In genomic region chr15:73685981-73686380, GRCh38 we compare ENCODE assay signal across 11 cellular contexts. TPM values are rescaled to one million over a fixed set of nuclear protein-coding genes. Genes with fewer than 3 reads are reported as not detected.
DNase-seq lines count a peak whose midpoint lies in the region; ATAC-seq, FAIRE-seq and TF ChIP-seq lines count a peak whose summit lies in the region.
"Had no signal": no experiment of that assay in that cellular context is flagged by ENCODE, and none has a peak within 500 bp of the region (broad histone marks: within the 10 kb centered on the region; RNA-seq: fewer than 3 reads in every experiment).

No MANE protein-coding gene starts in this region.

- H3K4me2 ChIP-seq in HepG2 (ENCODE audit: low read depth, low read length) = peak overlapping the region; percentile 82

- H3K9ac ChIP-seq in HepG2 (ENCODE audit: insufficient read depth, low read depth, low read length) = peak overlapping the region; percentile 7; the same call in 1 of the 2 replicates

- H3K4me3 Mint-ChIP-seq in mesothelial cell of epicardium = peak overlapping the region; percentile 85

- peaks cover 66% of the 10 kb centered on the region for H3K4me1 ChIP-seq in HepG2 (ENCODE audit: insufficient read depth, low read length)
- peaks cover 0 to 7% (median 0%) of the 10 kb centered on the region in 4 donors for H3K4me1 ChIP-seq in right lobe of liver
- H3K4me1 ChIP-seq in ectodermal cell (ENCODE audit: control insufficient read depth, insufficient read depth, low read length) = peaks cover 23% of the 10 kb centered on the region

- peak overlapping the region in 2 of 3 experiments; percentile 92 to 97; a peak in 3 of 6 replicates for H3K4me3 ChIP-seq in HepG2 (replicated peaks in 1 of 3; ENCODE audit: insufficient read depth in 1 of 3, low read depth in 2 of 3, low read length in 3 of 3)
- no peak overlapping the region for H3K4me3 ChIP-seq in right lobe of liver
- H3K4me3 ChIP-seq in ectodermal cell (ENCODE audit: insufficient read depth, low read depth, low read length) = peak overlapping the region; percentile 73

- H3K36me3 Mint-ChIP-seq in mesothelial cell of epicardium = no peaks in the 10 kb centered on the region

- H3K9me3 Mint-ChIP-seq in mesothelial cell of epicardium = no peaks in the 10 kb centered on the region

- 72% methylated on average over 4 of the region's 6 CpGs for WGBS in HepG2 (ENCODE audit: low lambda C conversion rate)
- WGBS in right lobe of liver (ENCODE audit: insufficient coverage, low coverage, low lambda C conversion rate, missing lambda C conversion rate) = 100% methylated on average over 3 of the region's 6 CpGs
- WGBS in ectodermal cell, 2 experiments = 79 to 85% methylated on average over 6 of the region's 6 CpGs

- no peak for ATAC-seq in HepG2
- no peak for ATAC-seq in right lobe of liver
- no peak for ATAC-seq in GM19328 (IDR thresholded peaks at IDR 0.05; ENCODE audit: unreplicated experiment)

- H3K27me3 Mint-ChIP-seq in mesothelial cell of epicardium (ENCODE audit: low read depth) = no peaks in the 10 kb centered on the region

- TF ChIP-seq POLR2A in HepG2 (IDR thresholded peaks at IDR 0.05; ENCODE audit: insufficient read depth in 1 of 2, low read depth in 2 of 2, low read length in 2 of 2) (no peak), right lobe of liver (IDR thresholded peaks at IDR 0.05) (no peak)

- no peak for TF ChIP-seq RAD21 in HepG2 (CRISPR knock-in tag; IDR thresholded peaks at IDR 0.05)

- no peak overlapping the region for H3K27ac ChIP-seq in HepG2 (ENCODE audit: extremely low read length, insufficient read depth, low read length)
- H3K27ac ChIP-seq in right lobe of liver = no peak overlapping the region
- H3K27ac ChIP-seq in ectodermal cell (ENCODE audit: insufficient read depth, low read depth, low read length, poor library complexity, severe bottlenecking) = no peak overlapping the region

- H3K36me3 ChIP-seq in HepG2 (replicated peaks in 1 of 2; ENCODE audit: control insufficient read depth in 1 of 2, insufficient read depth in 2 of 2, low read length in 2 of 2) (peaks cover 0 to under 1% of the 10 kb centered on the region in 2 experiments; a peak in 1 of 5 replicates), right lobe of liver (no peaks in the 10 kb centered on the region), ectodermal cell (ENCODE audit: control insufficient read depth, insufficient read depth, low read length) (no peaks in the 10 kb centered on the region)

- H3K9me3 ChIP-seq in HepG2 (ENCODE audit: low read length) (no peaks in the 10 kb centered on the region), right lobe of liver (no peaks in the 10 kb centered on the region), ectodermal cell (ENCODE audit: control insufficient read depth, low read length) (no peaks in the 10 kb centered on the region)

- no peak for FAIRE-seq in HepG2 (lab: Jason Lieb, UNC)

- peaks cover 45% of the 10 kb centered on the region for H3K79me2 ChIP-seq in HepG2 (ENCODE audit: insufficient read depth, low read length)

- H3K27me3 ChIP-seq in HepG2 (ENCODE audit: control insufficient read depth in 1 of 2, insufficient read depth in 2 of 2, low read length in 2 of 2) (0 out of 5 replicates have a peak, but pooled peaks cover 0 to 2% of the 10 kb centered on the region in 2 experiments), right lobe of liver (no peaks in the 10 kb centered on the region), ectodermal cell (ENCODE audit: control insufficient read depth, insufficient read depth, low read length, poor library complexity, severe bottlenecking) (no peaks in the 10 kb centered on the region)

- in situ Hi-C loops in HepG2 (cut with HindIII; ENCODE audit: extremely low pct_ligation_motif_present, low pct_unique_long_range_greater_than_20kb) = no loop called here

- H4K20me1 ChIP-seq in HepG2 (ENCODE audit: insufficient read depth, low read length) = peaks cover 12% of the 10 kb centered on the region

- DNase-seq in HepG2 (ENCODE audit: low spot score) (no peak), right lobe of liver (no peak), mesothelial cell of epicardium (ENCODE audit: low spot score in 2 of 2, unreplicated experiment in 2 of 2) (no peak), NCI-H345 treated with DMSO at 0.1 percent for 48 hours (lab: John Stamatoyannopoulos, UW; ENCODE audit: unreplicated experiment) (no peak), SW480 (ENCODE audit: low spot score) (no peak)
- DNase-seq in activated naive CD4-positive, alpha-beta T cell treated with anti-CD3 and anti-CD28 coated beads, Interleukin-2, amount 50 U/mL, for 16 hours = no peak
- DNase-seq: cerebellar nuclear complex; NCI-H1092; stimulated activated CD4-positive, alpha-beta T cell treated with anti-CD3 and anti-CD28 coated beads, Interleukin-2, amount 100 ng/mL, for 24 hours had no signal

- POLR2A ChIA-PET in HepG2 (lab: Yijun Ruan, JAX) = interaction anchor here (0.9 to 2.0 kb wide), 3 partner anchors 9 to 53 kb away, joined by 3 to 8 read pairs (median 4); partner anchors contain the start of gene NPTN

- no peak overlapping the region for H2AFZ ChIP-seq in HepG2 (ENCODE audit: low read length)

- TF ChIP-seq EP300 in HepG2 (IDR thresholded peaks at IDR 0.05; ENCODE audit: low read depth in 2 of 2, low read length in 2 of 2) (no peak), HepG2 (CRISPR knock-in tag; IDR thresholded peaks at IDR 0.05; ENCODE audit: borderline replicate concordance) (no peak)

- H3K4me1 Mint-ChIP-seq in mesothelial cell of epicardium = peaks cover 24% of the 10 kb centered on the region

- intact Hi-C loops in HepG2 (cut with micrococcal nuclease; ENCODE audit: unreplicated experiment) = loop anchor here (5.0 kb wide), 1 partner anchor 49 kb away; no protein-coding TSS in a partner anchor
- intact Hi-C loops in right lobe of liver (cut with DNase I) = no loop called here

- no TSS peak for BruUV-seq in HepG2 (replicated peaks; lab: Mats Ljungman, UMichigan)

- peak overlapping the region; percentile 92 for H3K27ac Mint-ChIP-seq in mesothelial cell of epicardium

- CTCF ChIA-PET in HepG2 (lab: Yijun Ruan, JAX; ENCODE audit: low intra/inter-chr PET ratio, low total read pairs) = no interaction called here

- no peak for TF ChIP-seq CTCF in HepG2 (CRISPR knock-in tag; IDR thresholded peaks at IDR 0.05)
- no peak for TF ChIP-seq CTCF in right lobe of liver (IDR thresholded peaks at IDR 0.05)
- TF ChIP-seq CTCF in mesothelial cell of epicardium (IDR thresholded peaks at IDR 0.05; ENCODE audit: unreplicated experiment) = no peak

RNA-seq across cellular contexts. Expression of gene CD276, which starts 1.8 kb away (rescaled TPM):
- total RNA-seq in HepG2 (2016; rRNA removed; fragmentation: Illumina TruSeq; extraction: Trizol) = 32.4 and 55.2 TPM in 2 replicates
- total RNA-seq in HepG2 (2016; cell fraction: cytosol; rRNA removed; fragmentation: Illumina TruSeq; extraction: Trizol; ENCODE audit: low read depth) = 16.9 and 18.3 TPM in 2 replicates
- 24.4 and 61.0 TPM in 2 replicates for total RNA-seq in HepG2 (2016; cell fraction: insoluble cytoplasmic fraction; rRNA removed; fragmentation: Illumina TruSeq; extraction: Trizol)
- total RNA-seq in HepG2 (2016; cell fraction: membrane; rRNA removed; fragmentation: Illumina TruSeq; extraction: Trizol) = 46.3 and 47.7 TPM in 2 replicates
- 42.6 and 54.3 TPM in 2 replicates for total RNA-seq in HepG2 (2016; cell fraction: nucleus; rRNA removed; fragmentation: Illumina TruSeq; extraction: Trizol)
- 24.6 and 28.0 TPM in 2 replicates for polyA plus RNA-seq in HepG2 (2011; rRNA removed)
- polyA plus RNA-seq in HepG2 (2011; cell fraction: cytosol; rRNA removed) = 15.5 and 19.6 TPM in 2 replicates
- polyA plus RNA-seq in HepG2 (2011; cell fraction: nucleus; rRNA removed) = 50.4 and 51.5 TPM in 2 replicates
- 33.8 and 47.0 TPM in 2 replicates for polyA plus RNA-seq in HepG2 (2012)
- 17.0 and 19.2 TPM in 2 replicates for polyA plus RNA-seq in HepG2 (2016; cell fraction: cytosol; fragmentation: Illumina TruSeq; extraction: Trizol; ENCODE audit: low read depth)
- polyA plus RNA-seq in HepG2 (2016; cell fraction: insoluble cytoplasmic fraction; fragmentation: Illumina TruSeq; extraction: Trizol; ENCODE audit: low read depth) = 38.5 and 39.5 TPM in 2 replicates
- polyA plus RNA-seq in HepG2 (2016; cell fraction: membrane; fragmentation: Illumina TruSeq; extraction: Trizol; ENCODE audit: low read depth) = 40.0 and 45.8 TPM in 2 replicates
- 118 and 128 TPM in 2 replicates for polyA plus RNA-seq in HepG2 (2016; cell fraction: nucleus; fragmentation: Illumina TruSeq; extraction: Trizol; ENCODE audit: insufficient read depth, low read depth)
- polyA minus RNA-seq in HepG2 (2011; rRNA and poly(A)+ RNA removed; ENCODE audit: low replicate concordance) = 41.0 and 52.9 TPM in 2 replicates
- 26.4 and 27.7 TPM in 2 replicates for polyA minus RNA-seq in HepG2 (2011; cell fraction: cytosol; rRNA and poly(A)+ RNA removed)
- 17.9 TPM in 2 replicates for polyA minus RNA-seq in HepG2 (2011; cell fraction: nucleus; rRNA and poly(A)+ RNA removed)
- total RNA-seq in right lobe of liver = 10 to 100 TPM; 18.8 to 56.5 (median 23.8) TPM
- 237 TPM for polyA plus RNA-seq in ectodermal cell (2013, experiment 1 of 4)
- 264 TPM for polyA plus RNA-seq in ectodermal cell (2013, experiment 2 of 4)
- 160 TPM for polyA plus RNA-seq in ectodermal cell (2013, experiment 3 of 4)
- 189 TPM for polyA plus RNA-seq in ectodermal cell (2013, experiment 4 of 4)
- 174 to 179 TPM (median 178 TPM) in 3 replicates for total RNA-seq in mesothelial cell of epicardium

RNA-seq across cellular contexts. Expression of gene NPTN, which starts 52.8 kb away (rescaled TPM):
- total RNA-seq in HepG2 (2016; rRNA removed; fragmentation: Illumina TruSeq; extraction: Trizol) = 57.7 and 110 TPM in 2 replicates
- total RNA-seq in HepG2 (2016; cell fraction: cytosol; rRNA removed; fragmentation: Illumina TruSeq; extraction: Trizol; ENCODE audit: low read depth) = 17.2 and 17.9 TPM in 2 replicates
- 51.8 and 113 TPM in 2 replicates for total RNA-seq in HepG2 (2016; cell fraction: insoluble cytoplasmic fraction; rRNA removed; fragmentation: Illumina TruSeq; extraction: Trizol)
- 34.2 and 36.6 TPM in 2 replicates for total RNA-seq in HepG2 (2016; cell fraction: membrane; rRNA removed; fragmentation: Illumina TruSeq; extraction: Trizol)
- total RNA-seq in HepG2 (2016; cell fraction: nucleus; rRNA removed; fragmentation: Illumina TruSeq; extraction: Trizol) = 95.6 and 123 TPM in 2 replicates
- 77.8 and 78.0 TPM in 2 replicates for polyA plus RNA-seq in HepG2 (2011; rRNA removed)
- polyA plus RNA-seq in HepG2 (2011; cell fraction: cytosol; rRNA removed) = 52.1 and 63.6 TPM in 2 replicates
- 68.7 and 71.5 TPM in 2 replicates for polyA plus RNA-seq in HepG2 (2011; cell fraction: nucleus; rRNA removed)
- polyA plus RNA-seq in HepG2 (2012) = 70.7 and 70.9 TPM in 2 replicates
- 10.9 and 14.0 TPM in 2 replicates for polyA plus RNA-seq in HepG2 (2016; cell fraction: cytosol; fragmentation: Illumina TruSeq; extraction: Trizol; ENCODE audit: low read depth)
- polyA plus RNA-seq in HepG2 (2016; cell fraction: insoluble cytoplasmic fraction; fragmentation: Illumina TruSeq; extraction: Trizol; ENCODE audit: low read depth) = 47.9 and 59.8 TPM in 2 replicates
- polyA plus RNA-seq in HepG2 (2016; cell fraction: membrane; fragmentation: Illumina TruSeq; extraction: Trizol; ENCODE audit: low read depth) = 19.8 and 23.6 TPM in 2 replicates
- 129 and 139 TPM in 2 replicates for polyA plus RNA-seq in HepG2 (2016; cell fraction: nucleus; fragmentation: Illumina TruSeq; extraction: Trizol; ENCODE audit: insufficient read depth, low read depth)
- 43.9 and 90.7 TPM in 2 replicates for polyA minus RNA-seq in HepG2 (2011; rRNA and poly(A)+ RNA removed; ENCODE audit: low replicate concordance)
- polyA minus RNA-seq in HepG2 (2011; cell fraction: cytosol; rRNA and poly(A)+ RNA removed) = 43.9 and 44.1 TPM in 2 replicates
- 87.2 and 106 TPM in 2 replicates for polyA minus RNA-seq in HepG2 (2011; cell fraction: nucleus; rRNA and poly(A)+ RNA removed)
- 10 to 100 TPM; 25.4 to 49.9 (median 35.4) TPM for total RNA-seq in right lobe of liver
- polyA plus RNA-seq in ectodermal cell (2013, experiment 1 of 4) = 112 TPM
- 101 TPM for polyA plus RNA-seq in ectodermal cell (2013, experiment 2 of 4)
- polyA plus RNA-seq in ectodermal cell (2013, experiment 3 of 4) = 94.8 TPM
- polyA plus RNA-seq in ectodermal cell (2013, experiment 4 of 4) = 109 TPM
- total RNA-seq in mesothelial cell of epicardium = 102 to 116 TPM (median 109 TPM) in 3 replicates

Comparison
In these comparisons a context has a peak if more than half of its experiments do, and no peak if none do; other contexts are left out.
1. H3K4me3 ChIP-seq: peak in HepG2 (2 of 3) and ectodermal cell (single experiment); none in right lobe of liver (0 of 3).